Comparison of ENCODE assay signal across 19 cellular contexts in genomic region chr4:52612341-52612740, GRCh38.
"Had no signal": no experiment of that assay in that cellular context is flagged by ENCODE, and none has a peak within 500 bp of the region (broad histone marks: within the 10 kb centered on the region; RNA-seq: fewer than 3 reads in every experiment).

No MANE protein-coding gene starts in this region.

- H3K27me3 ChIP-seq: esophagus squamous epithelium, hepatocyte, ovary had no signal

- H3K4me2 ChIP-seq: hepatocyte had no signal

- H3K27ac Mint-ChIP-seq: mesothelial cell of epicardium, natural killer cell, type B pancreatic cell had no signal

- H3K9me3 ChIP-seq: esophagus squamous epithelium, ovary had no signal

- H3K36me3 Mint-ChIP-seq: natural killer cell had no signal

- H2AFZ ChIP-seq: hepatocyte had no signal

- H3K4me3 Mint-ChIP-seq: mesothelial cell of epicardium, natural killer cell, neural crest cell, type B pancreatic cell had no signal

- DNase-seq: effector memory CD4-positive, alpha-beta T cell; esophagus squamous epithelium; foreskin melanocyte; head of caudate nucleus; left colon; natural killer cell; ovary; right cardiac atrium; small intestine; stimulated activated CD4-positive, alpha-beta T cell treated with anti-CD3 and anti-CD28 coated beads, Interleukin-2, amount 100 ng/mL, for 48 hours; stimulated activated naive CD4-positive, alpha-beta T cell treated with Interleukin-2 at 50 U/mL for 16 hours had no signal

- H3K4me3 ChIP-seq: coronary artery, esophagus squamous epithelium, hepatocyte, ovary had no signal

- H3K27ac ChIP-seq: coronary artery, epithelial cell of prostate, esophagus squamous epithelium, hepatocyte, ovary had no signal

- H3K27me3 Mint-ChIP-seq: type B pancreatic cell had no signal

- H3K4me1 ChIP-seq: esophagus squamous epithelium had no signal

- ATAC-seq: left colon, natural killer cell, right cardiac atrium had no signal

- H3K36me3 ChIP-seq: ovary had no signal

- FAIRE-seq: endometrium, small intestine, urothelium cell line had no signal

- H3K9me3 Mint-ChIP-seq: natural killer cell had no signal
